ENCODE assay signal across 16 cellular contexts in the genomic region with DNA sequence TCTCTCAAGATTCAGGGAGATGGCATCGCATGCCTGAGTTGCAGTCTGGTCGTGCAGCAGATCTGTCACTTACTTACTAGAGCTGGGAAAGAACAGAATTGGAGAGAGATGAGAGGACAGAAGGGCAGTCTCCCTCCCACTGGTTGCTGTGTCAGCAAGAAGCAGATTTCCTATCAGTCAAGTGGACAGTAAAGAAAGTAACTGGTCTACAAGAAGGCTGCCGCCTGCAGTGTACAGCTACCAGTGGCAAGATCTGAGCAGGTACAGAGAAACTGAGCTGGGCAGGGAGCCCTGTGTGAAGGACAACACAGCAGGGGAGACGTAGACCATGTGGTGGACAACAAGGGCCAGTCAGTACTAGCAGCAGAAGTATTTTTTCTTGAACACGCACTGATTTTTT. TPM values are rescaled to one million over a fixed set of nuclear protein-coding genes. Genes with fewer than 3 reads are reported as not detected.
DNase-seq lines count a peak whose midpoint lies in the region; ATAC-seq and TF ChIP-seq lines count a peak whose summit lies in the region.
"Had no signal": no experiment of that assay in that cellular context is flagged by ENCODE, and none has a peak within 500 bp of the region (broad histone marks: within the 10 kb centered on the region; RNA-seq: fewer than 3 reads in every experiment).

No MANE protein-coding gene starts in this region.

- no peak for TF ChIP-seq POLR2A in testis (IDR thresholded peaks at IDR 0.05)
- no peak for TF ChIP-seq POLR2A in gastroesophageal sphincter (IDR thresholded peaks at IDR 0.05)

- in situ Hi-C loops in G401 (cut with HindIII; ENCODE audit: low sequenced_read_pairs): no loop called here

- H3K9me3 ChIP-seq in endodermal cell (ENCODE audit: control insufficient read depth, low read length): no peaks in the 10 kb centered on the region
- H3K9me3 ChIP-seq in testis: no peaks in the 10 kb centered on the region
- H3K9me3 ChIP-seq in gastroesophageal sphincter: peaks cover 0 to 16% (median 0%) of the 10 kb centered on the region in 3 donors
- H3K9me3 ChIP-seq: BLaER1 had no signal

- no peak overlapping the region for H3K27ac ChIP-seq in endodermal cell (ENCODE audit: low read depth, low read length)
- peak overlapping the region; percentile 21 to 51 for H3K27ac ChIP-seq in testis
- H3K27ac ChIP-seq in gastroesophageal sphincter: no peak overlapping the region
- H3K27ac ChIP-seq: 22Rv1, BLaER1 had no signal

- no peak for TF ChIP-seq CTCF in endodermal cell (conservative IDR thresholded peaks at IDR 0.05)
- no peak for TF ChIP-seq CTCF in testis (IDR thresholded peaks at IDR 0.05)
- TF ChIP-seq CTCF in gastroesophageal sphincter (IDR thresholded peaks at IDR 0.05): no peak

- H3K9me3 Mint-ChIP-seq in endodermal cell: no peaks in the 10 kb centered on the region
- peaks cover 16% of the 10 kb centered on the region for H3K9me3 Mint-ChIP-seq in natural killer cell treated with Interleukin-12 subunit alpha and Interleukin-12 subunit beta and Interleukin-15 and Interleukin-18, amount 100 ng/mL, for 72 hours

- peaks cover 4% of the 10 kb centered on the region for H3K4me1 Mint-ChIP-seq in endodermal cell
- H3K4me1 Mint-ChIP-seq in natural killer cell treated with Interleukin-12 subunit alpha and Interleukin-12 subunit beta and Interleukin-15 and Interleukin-18, amount 100 ng/mL, for 72 hours (ENCODE audit: low read depth in 2 of 2): no peaks in the 10 kb centered on the region
- H3K4me1 Mint-ChIP-seq: CD8-positive, alpha-beta memory T cell had no signal

- no peak for TF ChIP-seq EP300 in gastroesophageal sphincter (IDR thresholded peaks at IDR 0.05)

- H3K4me1 ChIP-seq in endodermal cell (ENCODE audit: control insufficient read depth, insufficient read depth, low read length): no peaks in the 10 kb centered on the region
- H3K4me1 ChIP-seq in testis: no peaks in the 10 kb centered on the region
- no peaks in the 10 kb centered on the region for H3K4me1 ChIP-seq in gastroesophageal sphincter
- H3K4me1 ChIP-seq: BLaER1, Caco-2 had no signal

- H3K27me3 Mint-ChIP-seq in endodermal cell (ENCODE audit: insufficient read depth): no peaks in the 10 kb centered on the region
- no peaks in the 10 kb centered on the region for H3K27me3 Mint-ChIP-seq in natural killer cell treated with Interleukin-12 subunit alpha and Interleukin-12 subunit beta and Interleukin-15 and Interleukin-18, amount 100 ng/mL, for 72 hours

- WGBS in endodermal cell (ENCODE audit: insufficient coverage in 1 of 2, insufficient read length in 1 of 2), 2 experiments: 83 to 85% methylated on average over 3 to 5 of the region's 5 CpGs
- 33 to 43% methylated on average over 5 of the region's 5 CpGs for WGBS in testis, 2 donors
- 41 to 50% methylated on average over 5 of the region's 5 CpGs for WGBS in gastroesophageal sphincter (ENCODE audit: low coverage in 1 of 2), 2 donors

- DNase-seq in NCI-H2227 (lab: John Stamatoyannopoulos, UW; ENCODE audit: unreplicated experiment): peak; percentile 21
- no peak for DNase-seq in NCI-H2227 treated with DMSO at 0.1 percent for 48 hours (lab: John Stamatoyannopoulos, UW)
- DNase-seq in G401 (ENCODE audit: low spot score): peak; percentile 80
- peak; percentile 42 for DNase-seq in endodermal cell
- peak; percentile 61 for DNase-seq in testis
- no peak for DNase-seq in activated CD4-positive, alpha-beta T cell treated with anti-CD3 and anti-CD28 coated beads, Interleukin-2, amount 50 U/mL, for 4 hours
- DNase-seq in natural killer cell treated with Interleukin-12 subunit alpha and Interleukin-12 subunit beta and Interleukin-15 and Interleukin-18, amount 100 ng/mL, for 72 hours (ENCODE audit: low spot score): no peak
- DNase-seq: AML-193; Caco-2; CD8-positive, alpha-beta memory T cell; DND-41; IMR-90 had no signal

- ATAC-seq in gastroesophageal sphincter: no peak
- ATAC-seq in natural killer cell treated with Interleukin-12 subunit alpha and Interleukin-12 subunit beta and Interleukin-15 and Interleukin-18, amount 100 ng/mL, for 72 hours: no peak
- ATAC-seq: HCT116 had no signal

- H3K27me3 ChIP-seq in endodermal cell (ENCODE audit: control insufficient read depth, insufficient read depth, low read length, poor library complexity, severe bottlenecking) (no peaks in the 10 kb centered on the region), testis (no peaks in the 10 kb centered on the region), gastroesophageal sphincter (peaks cover 7% of the 10 kb centered on the region)
- H3K27me3 ChIP-seq: BLaER1 had no signal

- no peak overlapping the region for H3K4me3 Mint-ChIP-seq in endodermal cell
- no peak overlapping the region for H3K4me3 Mint-ChIP-seq in natural killer cell treated with Interleukin-12 subunit alpha and Interleukin-12 subunit beta and Interleukin-15 and Interleukin-18, amount 100 ng/mL, for 72 hours
- H3K4me3 Mint-ChIP-seq: CD8-positive, alpha-beta memory T cell had no signal

- H3K27ac Mint-ChIP-seq in endodermal cell: no peak overlapping the region
- no peak overlapping the region for H3K27ac Mint-ChIP-seq in natural killer cell treated with Interleukin-12 subunit alpha and Interleukin-12 subunit beta and Interleukin-15 and Interleukin-18, amount 100 ng/mL, for 72 hours
- H3K27ac Mint-ChIP-seq: CD8-positive, alpha-beta memory T cell had no signal

- no peak overlapping the region for H3K9ac ChIP-seq in endodermal cell (ENCODE audit: extremely low read depth, low read length, poor library complexity, severe bottlenecking)
- H3K9ac ChIP-seq: BLaER1 had no signal

- intact Hi-C loops in testis (cut with DNase I; ENCODE audit: low total_unique reads): no loop called here

- no peaks in the 10 kb centered on the region for H3K36me3 Mint-ChIP-seq in endodermal cell (ENCODE audit: low read depth)
- peaks cover 4% of the 10 kb centered on the region for H3K36me3 Mint-ChIP-seq in natural killer cell treated with Interleukin-12 subunit alpha and Interleukin-12 subunit beta and Interleukin-15 and Interleukin-18, amount 100 ng/mL, for 72 hours
- H3K36me3 Mint-ChIP-seq: CD8-positive, alpha-beta memory T cell had no signal

- H3K4me3 ChIP-seq in endodermal cell (ENCODE audit: low read length) (no peak overlapping the region), testis (no peak overlapping the region), gastroesophageal sphincter (no peak overlapping the region)
- H3K4me3 ChIP-seq: BLaER1 had no signal

- H3K36me3 ChIP-seq in endodermal cell (ENCODE audit: control insufficient read depth, insufficient read depth, low read length) (no peaks in the 10 kb centered on the region), testis (ENCODE audit: low read depth, missing control alignments) (no peaks in the 10 kb centered on the region), gastroesophageal sphincter (no peaks in the 10 kb centered on the region)
- H3K36me3 ChIP-seq: BLaER1 had no signal

RNA-seq across cellular contexts. Expression of gene PCSK2, which starts 49.5 kb away (rescaled TPM):
- total RNA-seq in G401 (2014; rRNA removed; shearing (Covaris generic)): not detected in 2 replicates
- 1 to 10 TPM; 3.0 to 4.8 TPM for total RNA-seq in endodermal cell
- 2.6 TPM for polyA plus RNA-seq in endodermal cell (2013, experiment 1 of 2)
- 1.5 TPM for polyA plus RNA-seq in endodermal cell (2013, experiment 2 of 2)
- total RNA-seq in testis: 10 to 100 TPM in 1 of 2 donors, 1 to 10 TPM in 1; 5.1 to 11.7 TPM
- polyA plus RNA-seq in testis (ENCODE audit: insufficient read depth, low read depth, low replicate concordance): 40.5 TPM
- total RNA-seq in gastroesophageal sphincter: 1 to 10 TPM; 1.6 to 8.5 (median 4.5) TPM
- not detected for total RNA-seq in natural killer cell treated with Interleukin-12 subunit alpha and Interleukin-12 subunit beta and Interleukin-15 and Interleukin-18, amount 100 ng/mL, for 72 hours
- total RNA-seq: Caco-2; CD8-positive, alpha-beta memory T cell; IMR-90 had no signal
- polyA plus RNA-seq: CD8-positive, alpha-beta memory T cell; IMR-90 had no signal

Comparison
In these comparisons a context has a peak if more than half of its experiments do, and no peak if none do; other contexts are left out.
1. DNase-seq: peak in NCI-H2227 (single experiment), G401 (single experiment), endodermal cell (single experiment) and testis (single experiment); none in NCI-H2227 treated with DMSO at 0.1 percent for 48 hours (single experiment), activated CD4-positive, alpha-beta T cell treated with anti-CD3 and anti-CD28 coated beads, Interleukin-2, amount 50 U/mL, for 4 hours (0 of 2) and natural killer cell treated with Interleukin-12 subunit alpha and Interleukin-12 subunit beta and Interleukin-15 and Interleukin-18, amount 100 ng/mL, for 72 hours (single experiment).
2. H3K27ac ChIP-seq: peak in testis (2 of 2); none in endodermal cell (single experiment) and gastroesophageal sphincter (0 of 4).